8 cellular contexts compared by ENCODE assay signal in genomic region chr4:41880840-41881831, GRCh38. TPM values are rescaled to one million over a fixed set of nuclear protein-coding genes. Genes with fewer than 3 reads are reported as not detected.
DNase-seq lines count a peak whose midpoint lies in the region; ATAC-seq and TF ChIP-seq lines count a peak whose summit lies in the region.

No MANE protein-coding gene starts in this region.

- intact Hi-C loops in testis (cut with DNase I; ENCODE audit: low total_unique reads) (loop anchor here (5.0 kb wide), 1 partner anchor 189 kb away; no protein-coding TSS in a partner anchor), PC-9 (cut with micrococcal nuclease; ENCODE audit: unreplicated experiment) (loop anchor here (10.0 kb wide), 1 partner anchor 976 kb away; no protein-coding TSS in a partner anchor)

- POLR2A ChIA-PET in PC-9 (lab: Charles Lee; ENCODE audit: unreplicated experiment): no interaction called here

- no peak overlapping the region for H3K27ac ChIP-seq in liver (ENCODE audit: low read depth in 1 of 2, low read length in 2 of 2)
- no peak overlapping the region for H3K27ac ChIP-seq in testis
- H3K27ac ChIP-seq in PC-9: no peak overlapping the region

- peaks cover 14% of the 10 kb centered on the region for H3K4me1 Mint-ChIP-seq in activated T-cell treated with anti-CD3 and anti-CD28 coated beads, Interleukin-2, amount 50 U/mL, for 72 hours (ENCODE audit: low read depth)

- no peaks in the 10 kb centered on the region for H3K79me2 ChIP-seq in PC-9 (ENCODE audit: low read depth)

- CTCF ChIA-PET in PC-9 (lab: Charles Lee): interaction anchor here (0.6 kb wide), 1 partner anchor 917 kb away, joined by 9 read pairs; no protein-coding TSS in a partner anchor

- H3K4me3 Mint-ChIP-seq in activated T-cell treated with anti-CD3 and anti-CD28 coated beads, Interleukin-2, amount 50 U/mL, for 72 hours: peak overlapping the region; percentile 74 to 78

- no peaks in the 10 kb centered on the region; the same call in 1 of the 2 replicates for H4K20me1 ChIP-seq in PC-9 (ENCODE audit: insufficient read depth)

- WGBS in liver: 5% methylated on average over 79 of the region's 79 CpGs
- WGBS in testis, 2 donors: 2 to 4% methylated on average over 30 to 53 of the region's 79 CpGs

- no peak overlapping the region for H3K9ac ChIP-seq in liver (ENCODE audit: low read depth in 1 of 2, low read length in 2 of 2)

- no peak overlapping the region for H2AFZ ChIP-seq in PC-9

- no peak overlapping the region for H3K27ac Mint-ChIP-seq in activated T-cell treated with anti-CD3 and anti-CD28 coated beads, Interleukin-2, amount 50 U/mL, for 72 hours

- H3K4me3 ChIP-seq in liver (ENCODE audit: low read depth in 1 of 3, low read length in 3 of 3): peak overlapping the region in 2 of 3 donors; percentile 45 to 57
- H3K4me3 ChIP-seq in testis: peak overlapping the region; percentile 29 to 36
- no peak overlapping the region for H3K4me3 ChIP-seq in PC-9

- no peak for TF ChIP-seq POLR2A in testis (IDR thresholded peaks at IDR 0.05)

- H3K27me3 ChIP-seq in liver (ENCODE audit: control insufficient read depth in 4 of 4, insufficient read depth in 4 of 4, low read length in 3 of 4): peaks cover 0 to 10% (median 0%) of the 10 kb centered on the region in 4 donors
- no peaks in the 10 kb centered on the region for H3K27me3 ChIP-seq in testis
- H3K27me3 ChIP-seq in PC-9 (ENCODE audit: insufficient read depth, low read depth): peaks cover 8% of the 10 kb centered on the region

- TF ChIP-seq CTCF in liver (IDR thresholded peaks at IDR 0.05; ENCODE audit: low read depth, low read length, missing input control) (no peak), testis (IDR thresholded peaks at IDR 0.05) (no peak), PC-9 (conservative IDR thresholded peaks at IDR 0.05) (no peak)

- H3K27me3 Mint-ChIP-seq in activated T-cell treated with anti-CD3 and anti-CD28 coated beads, Interleukin-2, amount 50 U/mL, for 72 hours (ENCODE audit: low read depth): peaks cover 69% of the 10 kb centered on the region

- H3K9me3 ChIP-seq in liver (ENCODE audit: control insufficient read depth in 4 of 4, low read length in 3 of 4): peaks cover 0 to 5% (median 1%) of the 10 kb centered on the region in 4 donors
- no peaks in the 10 kb centered on the region for H3K9me3 ChIP-seq in testis
- H3K9me3 ChIP-seq in PC-9 (ENCODE audit: insufficient read depth, low read depth): no peaks in the 10 kb centered on the region

- no peak for DNase-seq in activated T-cell treated with anti-CD3 and anti-CD28 coated beads, Interleukin-2, amount 50 U/mL, for 72 hours
- no peak for DNase-seq in activated T-cell treated with anti-CD3 and anti-CD28 coated beads, Interleukin-2, amount 50 U/mL, for 1 hour
- DNase-seq in astrocyte of the hippocampus (ENCODE audit: low read depth, low spot score) (peak; percentile 33), testis (no peak), NCI-H1436 (lab: John Stamatoyannopoulos, UW) (no peak), PC-9 (no peak)

- no peaks in the 10 kb centered on the region for H3K9me2 ChIP-seq in PC-9 (ENCODE audit: insufficient read depth)

- BruUV-seq in PC-9 (replicated peaks; lab: Mats Ljungman, UMichigan): no TSS peak

- H3K36me3 ChIP-seq in liver (ENCODE audit: control insufficient read depth in 4 of 4, insufficient read depth in 3 of 4, low read depth in 1 of 4, low read length in 3 of 4) (no peaks in the 10 kb centered on the region), testis (ENCODE audit: low read depth, missing control alignments) (no peaks in the 10 kb centered on the region), PC-9 (ENCODE audit: low read depth) (no peaks in the 10 kb centered on the region)

- no peak overlapping the region for H3K4me2 ChIP-seq in PC-9

- no peak for TF ChIP-seq RAD21 in liver (IDR thresholded peaks at IDR 0.05)

- no peaks in the 10 kb centered on the region for H3K36me3 Mint-ChIP-seq in activated T-cell treated with anti-CD3 and anti-CD28 coated beads, Interleukin-2, amount 50 U/mL, for 72 hours (ENCODE audit: insufficient read depth in 2 of 2)

- no peak for ATAC-seq in activated T-cell treated with anti-CD3 and anti-CD28 coated beads, Interleukin-2, amount 50 U/mL, for 72 hours (replicated peaks in 1 of 2)
- no peak for ATAC-seq in GM21447 (IDR thresholded peaks at IDR 0.05; ENCODE audit: unreplicated experiment)

- peaks cover 17 to 54% (median 39%) of the 10 kb centered on the region in 4 donors for H3K4me1 ChIP-seq in liver (ENCODE audit: control insufficient read depth in 4 of 4, insufficient read depth in 4 of 4, low read length in 3 of 4)
- peaks cover 8% of the 10 kb centered on the region for H3K4me1 ChIP-seq in testis
- no peaks in the 10 kb centered on the region; the same call in 1 of the 2 replicates for H3K4me1 ChIP-seq in PC-9 (replicated peaks; ENCODE audit: insufficient read depth)

- no peaks in the 10 kb centered on the region for H3F3A ChIP-seq in PC-9 (ENCODE audit: insufficient read depth, low read depth)

- H3K9me3 Mint-ChIP-seq in activated T-cell treated with anti-CD3 and anti-CD28 coated beads, Interleukin-2, amount 50 U/mL, for 72 hours: no peaks in the 10 kb centered on the region

TF ChIP-seq in liver, 16 proteins besides CTCF, POLR2A, EP300 and RAD21:
- TF ChIP-seq, protein P1, sequence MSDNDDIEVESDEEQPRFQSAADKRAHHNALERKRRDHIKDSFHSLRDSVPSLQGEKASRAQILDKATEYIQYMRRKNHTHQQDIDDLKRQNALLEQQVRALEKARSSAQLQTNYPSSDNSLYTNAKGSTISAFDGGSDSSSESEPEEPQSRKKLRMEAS (IDR thresholded peaks at IDR 0.05): no peak
- TF ChIP-seq GABPA (IDR thresholded peaks at IDR 0.05 in 1 of 2, conservative IDR thresholded peaks at IDR 0.05 in 1 of 2): no peak
- no peak for TF ChIP-seq ATF3 (IDR thresholded peaks at IDR 0.05)
- TF ChIP-seq HNF4G (IDR thresholded peaks at IDR 0.05): no peak
- no peak for TF ChIP-seq EGR1 (IDR thresholded peaks at IDR 0.05; ENCODE audit: low read depth in 2 of 2)

RNA-seq across cellular contexts. Expression of gene TMEM33, which starts 54.1 kb away (rescaled TPM):
- total RNA-seq in activated T-cell treated with anti-CD3 and anti-CD28 coated beads, Interleukin-2, amount 50 U/mL, for 72 hours: 10 to 100 TPM; 37.4 to 45.5 TPM
- total RNA-seq in liver: 10 to 100 TPM; 28.8 to 49.0 TPM
- polyA plus RNA-seq in liver: 10 to 100 TPM; 20.8 to 34.7 TPM
- 10 to 100 TPM; 42.1 to 47.0 TPM for total RNA-seq in testis
- polyA plus RNA-seq in testis (ENCODE audit: insufficient read depth, low read depth, low replicate concordance): 26.6 TPM
- 62.3 and 65.0 TPM in 2 replicates for total RNA-seq in PC-9 (2021)
